15 cellular contexts compared by ENCODE assay signal in the genomic region with DNA sequence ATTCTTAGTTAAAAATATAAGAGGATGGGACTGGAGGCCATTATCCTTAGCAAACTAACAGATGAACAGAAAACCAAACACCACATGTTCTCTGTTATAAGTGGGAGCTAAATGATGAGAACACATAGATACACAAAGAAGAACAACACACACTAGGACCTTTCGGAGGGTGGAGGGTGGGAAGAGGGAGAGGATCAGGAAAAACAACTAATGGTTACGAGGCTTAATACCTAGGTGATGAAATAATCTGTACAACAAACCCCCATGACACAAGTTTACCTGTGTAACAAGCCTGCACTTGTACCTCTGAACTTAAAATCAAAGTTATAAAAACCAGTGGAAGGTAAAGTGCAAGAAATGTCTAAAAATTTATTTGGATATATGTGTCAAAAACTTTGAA.
DNase-seq lines count a peak whose midpoint lies in the region; ATAC-seq and TF ChIP-seq lines count a peak whose summit lies in the region.
"Had no signal": no experiment of that assay in that cellular context is flagged by ENCODE, and none has a peak within 500 bp of the region (broad histone marks: within the 10 kb centered on the region; RNA-seq: fewer than 3 reads in every experiment).

No MANE protein-coding gene starts in this region.

- 80% methylated on average over 2 of the region's 2 CpGs for WGBS in smooth muscle cell (ENCODE audit: low lambda C conversion rate)

- H3K27me3 ChIP-seq in foreskin keratinocyte = no peaks in the 10 kb centered on the region
- H3K27me3 ChIP-seq in smooth muscle cell (ENCODE audit: low read depth) = no peaks in the 10 kb centered on the region

- H3K36me3 Mint-ChIP-seq in activated CD4-positive, alpha-beta T cell treated with anti-CD3 and anti-CD28 coated beads, Interleukin-2, amount 10 ng/mL, durations not matched to agents 7 days and 5 days (ENCODE audit: low read depth) = no peaks in the 10 kb centered on the region
- H3K36me3 Mint-ChIP-seq: CD4-positive, alpha-beta memory T cell had no signal

- H3K4me1 ChIP-seq in foreskin keratinocyte (no peaks in the 10 kb centered on the region), smooth muscle cell (ENCODE audit: low read depth) (no peaks in the 10 kb centered on the region)
- H3K4me1 ChIP-seq: HAP-1 had no signal

- no peaks in the 10 kb centered on the region for H3K9me3 ChIP-seq in smooth muscle cell (replicated peaks; ENCODE audit: low read depth)
- H3K9me3 ChIP-seq: HAP-1 had no signal

- H3K27ac ChIP-seq in foreskin keratinocyte = no peak overlapping the region
- H3K27ac ChIP-seq in smooth muscle cell (ENCODE audit: low read depth) = peak overlapping the region; percentile 35

- H3F3A ChIP-seq in smooth muscle cell (ENCODE audit: low read depth) = no peaks in the 10 kb centered on the region

- H3K27me3 Mint-ChIP-seq in activated CD4-positive, alpha-beta T cell treated with anti-CD3 and anti-CD28 coated beads, Interleukin-2, amount 10 ng/mL, durations not matched to agents 7 days and 5 days = no peaks in the 10 kb centered on the region
- H3K27me3 Mint-ChIP-seq: CD4-positive, alpha-beta memory T cell had no signal

- H3K4me1 Mint-ChIP-seq in activated CD4-positive, alpha-beta T cell treated with anti-CD3 and anti-CD28 coated beads, Interleukin-2, amount 10 ng/mL, durations not matched to agents 7 days and 5 days = no peaks in the 10 kb centered on the region
- H3K4me1 Mint-ChIP-seq: CD4-positive, alpha-beta memory T cell had no signal

- peaks cover 2% of the 10 kb centered on the region for H3K9me3 Mint-ChIP-seq in activated CD4-positive, alpha-beta T cell treated with anti-CD3 and anti-CD28 coated beads, Interleukin-2, amount 10 ng/mL, durations not matched to agents 7 days and 5 days

- H3K79me2 ChIP-seq in smooth muscle cell (ENCODE audit: low read depth) = no peaks in the 10 kb centered on the region

- H3K4me3 Mint-ChIP-seq in activated CD4-positive, alpha-beta T cell treated with anti-CD3 and anti-CD28 coated beads, Interleukin-2, amount 10 ng/mL, durations not matched to agents 7 days and 5 days = no peak overlapping the region
- H3K4me3 Mint-ChIP-seq: CD4-positive, alpha-beta memory T cell; HFFc6 had no signal

- no peaks in the 10 kb centered on the region for H3K36me3 ChIP-seq in smooth muscle cell (ENCODE audit: low read depth)
- H3K36me3 ChIP-seq: HAP-1 had no signal

- DNase-seq in epithelial cell of esophagus (ENCODE audit: low read depth) = peak; percentile 80
- peak; percentile 35 to 66 for DNase-seq in foreskin keratinocyte
- DNase-seq in smooth muscle cell (lab: John Stamatoyannopoulos, UW; ENCODE audit: unreplicated experiment) = no peak
- DNase-seq in dedifferentiated amniotic fluid mesenchymal stem cell (ENCODE audit: extremely low spot score) = no peak
- DNase-seq in T-helper 1 cell = no peak
- no peak for DNase-seq in activated CD4-positive, alpha-beta T cell treated with anti-CD3 and anti-CD28 coated beads, Interleukin-2, amount 10 ng/mL, durations not matched to agents 7 days and 5 days
- DNase-seq: C1 segment of cervical spinal cord; Calu3; CD4-positive, alpha-beta memory T cell; COR-L47; DMS153; DND-41; GOT3; HFFc6 had no signal

- TF ChIP-seq CTCF in epithelial cell of esophagus (IDR thresholded peaks at IDR 0.05; ENCODE audit: insufficient read depth, low read depth, low read length, missing control alignments) (no peak), foreskin keratinocyte (conservative IDR thresholded peaks at IDR 0.05) (no peak), smooth muscle cell (IDR thresholded peaks at IDR 0.05; ENCODE audit: borderline replicate concordance, insufficient read depth, poor library complexity, severe bottlenecking) (no peak)

- no peak overlapping the region for H2AFZ ChIP-seq in smooth muscle cell (ENCODE audit: low read depth)

- CTCF ChIA-PET in activated CD4-positive, alpha-beta T cell treated with anti-CD3 and anti-CD28 coated beads, Interleukin-2, amount 10 ng/mL, durations not matched to agents 7 days and 5 days (lab: Charles Lee) = no interaction called here

- H3K4me2 ChIP-seq in smooth muscle cell = no peak overlapping the region

- POLR2A ChIA-PET in activated CD4-positive, alpha-beta T cell treated with anti-CD3 and anti-CD28 coated beads, Interleukin-2, amount 10 ng/mL, durations not matched to agents 7 days and 5 days (lab: Charles Lee) = no interaction called here

- no peaks in the 10 kb centered on the region for H4K20me1 ChIP-seq in smooth muscle cell (ENCODE audit: low read depth)

- ATAC-seq in foreskin keratinocyte = no peak

- no peak overlapping the region for H3K27ac Mint-ChIP-seq in activated CD4-positive, alpha-beta T cell treated with anti-CD3 and anti-CD28 coated beads, Interleukin-2, amount 10 ng/mL, durations not matched to agents 7 days and 5 days
- H3K27ac Mint-ChIP-seq: CD4-positive, alpha-beta memory T cell; HFFc6 had no signal

- H3K4me3 ChIP-seq in epithelial cell of esophagus (ENCODE audit: low read length) (no peak overlapping the region), smooth muscle cell (no peak overlapping the region)
- H3K4me3 ChIP-seq: HAP-1 had no signal

- no peak overlapping the region for H3K9ac ChIP-seq in smooth muscle cell (ENCODE audit: low read depth)

Comparison
In these comparisons a context has a peak if more than half of its experiments do, and no peak if none do; other contexts are left out.
1. DNase-seq: peak in epithelial cell of esophagus (single experiment) and foreskin keratinocyte (2 of 2); none in smooth muscle cell (single experiment), dedifferentiated amniotic fluid mesenchymal stem cell (single experiment), T-helper 1 cell (0 of 5) and activated CD4-positive, alpha-beta T cell treated with anti-CD3 and anti-CD28 coated beads, Interleukin-2, amount 10 ng/mL, durations not matched to agents 7 days and 5 days (single experiment).